Comparison of ENCODE assay signal across 20 cellular contexts in the genomic region with DNA sequence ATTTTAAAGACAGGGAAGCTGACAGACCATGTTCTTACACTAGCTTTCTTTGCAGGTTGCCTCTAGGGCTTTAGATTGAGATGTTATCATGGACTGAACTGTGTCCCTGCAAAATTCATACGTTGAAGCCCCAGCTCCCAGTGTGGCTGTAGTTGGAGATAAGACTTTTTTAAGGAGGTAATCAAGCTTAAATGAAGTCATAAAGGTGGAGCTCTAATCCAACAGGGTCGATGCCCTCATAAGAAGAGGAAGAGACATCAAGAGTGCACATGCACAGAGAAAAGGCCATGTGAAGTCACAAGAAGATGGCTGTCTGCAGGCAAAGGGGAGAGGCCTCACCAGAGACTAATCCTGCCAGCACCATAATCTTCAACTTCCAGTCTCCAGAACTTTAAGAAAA.
"Had no signal": no experiment of that assay in that cellular context is flagged by ENCODE, and none has a peak within 500 bp of the region (broad histone marks: within the 10 kb centered on the region; RNA-seq: fewer than 3 reads in every experiment).

No MANE protein-coding gene starts in this region.

- H3K27ac ChIP-seq: esophagus muscularis mucosa, gastrocnemius medialis, heart right ventricle, left ventricle myocardium inferior, lower lobe of right lung, tibial artery, upper lobe of right lung, vagina had no signal

- H3K27me3 ChIP-seq: esophagus muscularis mucosa, gastrocnemius medialis, heart right ventricle, spleen, tibial artery, upper lobe of right lung, vagina had no signal

- H3K4me1 ChIP-seq: esophagus muscularis mucosa, gastrocnemius medialis, spleen, upper lobe of right lung, vagina had no signal

- FAIRE-seq: endometrium had no signal

- H3K36me3 ChIP-seq: esophagus muscularis mucosa, gastrocnemius medialis, heart right ventricle, left ventricle myocardium inferior, lower lobe of right lung, spleen, tibial artery, upper lobe of right lung, vagina had no signal

- ATAC-seq: gastrocnemius medialis; heart right ventricle; lower lobe of right lung; sciatic nerve; stimulated activated memory B cell treated with anti-CD40 and anti-IgM and Interleukin-4, amounts not matched to agents 10 μg/mL and 1 μg/mL and 100 μg/mL, for 72 hours; upper lobe of right lung had no signal

- DNase-seq: effector memory CD4-positive, alpha-beta T cell; gastrocnemius medialis; heart right ventricle; hypothalamus; islet precursor cell; left ventricle myocardium inferior; lower lobe of right lung; mesenchymal stem cell; naive B cell; spleen; stimulated activated CD4-positive, alpha-beta T cell treated with anti-CD3 and anti-CD28 coated beads, Interleukin-15, amount 100 ng/mL, for 24 hours; stimulated activated CD4-positive, alpha-beta T cell treated with anti-CD3 and anti-CD28 coated beads, Interleukin-1b, Interleukin-23, amount 100 ng/mL, for 48 hours; stimulated activated CD4-positive, alpha-beta T cell treated with anti-CD3 and anti-CD28 coated beads, Interleukin-4, amount 100 ng/mL, for 24 hours; tibial artery; upper lobe of right lung had no signal

- H3K9me3 ChIP-seq: esophagus muscularis mucosa, gastrocnemius medialis, heart right ventricle, left ventricle myocardium inferior, lower lobe of right lung, spleen, tibial artery, upper lobe of right lung, vagina had no signal

- H3K4me3 ChIP-seq: esophagus muscularis mucosa, gastrocnemius medialis, heart right ventricle, left ventricle myocardium inferior, lower lobe of right lung, spleen, tibial artery, upper lobe of right lung, vagina had no signal
